ENCODE assay signal across 13 cellular contexts in the genomic region with DNA sequence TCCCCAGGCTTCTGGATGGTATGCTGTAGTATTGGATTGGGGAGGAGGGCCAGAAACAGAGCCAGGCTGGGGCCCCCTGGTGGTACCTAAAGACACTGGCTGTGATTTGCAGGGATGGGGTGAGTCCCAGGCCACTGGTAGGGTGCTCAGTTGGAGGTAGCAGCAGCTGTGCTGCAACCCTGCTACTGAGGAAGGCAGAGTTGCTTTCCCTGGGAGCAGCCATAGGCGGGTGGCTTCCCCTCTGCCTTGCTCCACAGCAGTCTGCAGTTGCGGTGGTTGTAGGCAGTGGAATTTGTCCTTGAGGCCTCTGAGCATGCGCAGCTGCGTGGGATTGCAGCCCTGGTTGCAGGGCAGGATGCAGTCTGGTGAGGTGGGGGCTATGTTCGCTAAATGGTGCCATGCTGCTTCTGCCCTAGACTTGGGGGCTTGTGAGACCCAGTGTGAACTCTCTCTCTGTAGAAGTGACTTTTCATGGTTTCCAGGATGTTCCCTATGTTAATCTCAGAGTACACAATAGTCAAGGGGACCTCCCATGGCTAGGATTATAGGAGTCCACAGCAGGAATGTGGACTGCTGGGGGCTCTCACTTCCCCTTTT. TPM values are rescaled to one million over a fixed set of nuclear protein-coding genes. Genes with fewer than 3 reads are reported as not detected.
DNase-seq lines count a peak whose midpoint lies in the region; ATAC-seq, FAIRE-seq and TF ChIP-seq lines count a peak whose summit lies in the region.
"Had no signal": no experiment of that assay in that cellular context is flagged by ENCODE, and none has a peak within 500 bp of the region (broad histone marks: within the 10 kb centered on the region; RNA-seq: fewer than 3 reads in every experiment).

No MANE protein-coding gene starts in this region.

- H3K4me2 ChIP-seq in GM12878 (ENCODE audit: control insufficient read depth, insufficient read depth) (no peak overlapping the region), trophoblast cell (ENCODE audit: low read length) (peak overlapping the region; percentile 50)

- H3K14ac ChIP-seq in trophoblast cell (ENCODE audit: low read length) = no peak overlapping the region

- H3K4me1 Mint-ChIP-seq in activated CD8-positive, alpha-beta T cell treated with anti-CD3 and anti-CD28 coated beads for 36 hours (ENCODE audit: low read depth) = no peaks in the 10 kb centered on the region
- H3K4me1 Mint-ChIP-seq in activated CD8-positive, alpha-beta T cell treated with anti-CD3 and anti-CD28 coated beads, Interleukin-2, amount 10 ng/mL, durations not matched to agents 7 days and 5 days (ENCODE audit: low read depth) = no peaks in the 10 kb centered on the region

- no peak for TF ChIP-seq EP300 in GM12878 (IDR thresholded peaks at IDR 0.05; ENCODE audit: borderline replicate concordance in 1 of 2, control insufficient read depth in 1 of 2, low read depth in 2 of 2, low read length in 2 of 2)

- H3K36me3 Mint-ChIP-seq in activated CD8-positive, alpha-beta T cell treated with anti-CD3 and anti-CD28 coated beads for 36 hours (ENCODE audit: low read depth) = no peaks in the 10 kb centered on the region
- H3K36me3 Mint-ChIP-seq in activated CD8-positive, alpha-beta T cell treated with anti-CD3 and anti-CD28 coated beads, Interleukin-2, amount 10 ng/mL, durations not matched to agents 7 days and 5 days (ENCODE audit: low read depth) = no peaks in the 10 kb centered on the region
- H3K36me3 Mint-ChIP-seq: activated naive CD4-positive, alpha-beta T cell treated with anti-CD3 and anti-CD28 coated beads, Interleukin-2, amount 50 U/mL, for 72 hours had no signal

- no peaks in the 10 kb centered on the region for H3K9me3 ChIP-seq in GM12878 (replicated peaks; ENCODE audit: control insufficient read depth, insufficient read depth, low read length)
- H3K9me3 ChIP-seq in trophoblast cell (ENCODE audit: insufficient read depth, low read depth, low read length) = no peaks in the 10 kb centered on the region

- no peak overlapping the region for H2AFZ ChIP-seq in GM12878 (ENCODE audit: control insufficient read depth, low read depth, low read length)
- peak overlapping the region; percentile 13 for H2AFZ ChIP-seq in trophoblast cell (ENCODE audit: insufficient read depth, low read length, poor library complexity)
- H2AFZ ChIP-seq: parathyroid adenoma had no signal

- H3K79me2 ChIP-seq in GM12878 (ENCODE audit: control insufficient read depth, insufficient read depth, low read length) = no peaks in the 10 kb centered on the region
- no peaks in the 10 kb centered on the region for H3K79me2 ChIP-seq in trophoblast cell (ENCODE audit: control insufficient read depth, insufficient read depth, low read length, poor library complexity)
- H3K79me2 ChIP-seq: parathyroid adenoma had no signal

- SMC1A ChIA-PET in GM12878 (lab: Charles Lee; ENCODE audit: uncharacterized antibody, unreplicated experiment) = no interaction called here

- H3K36me3 ChIP-seq in GM12878 (ENCODE audit: control insufficient read depth in 2 of 2, insufficient read depth in 2 of 2, low read length in 1 of 2) (no peaks in the 10 kb centered on the region), trophoblast cell (ENCODE audit: control insufficient read depth in 1 of 2, insufficient read depth in 2 of 2, low read length in 2 of 2) (no peaks in the 10 kb centered on the region)

- no peak overlapping the region for H2BK120ac ChIP-seq in trophoblast cell (ENCODE audit: insufficient read depth, low read length, poor library complexity)

- no peak overlapping the region for H3K4ac ChIP-seq in trophoblast cell (ENCODE audit: low read depth, low read length)

- no peak for ATAC-seq in activated CD8-positive, alpha-beta T cell treated with anti-CD3 and anti-CD28 coated beads for 36 hours
- no peak for ATAC-seq in activated CD8-positive, alpha-beta T cell treated with anti-CD3 and anti-CD28 coated beads, Interleukin-2, amount 10 ng/mL, durations not matched to agents 7 days and 5 days
- ATAC-seq in HG03280 (IDR thresholded peaks at IDR 0.05; ENCODE audit: unreplicated experiment) (peak; percentile 74), GM12878 (peak; percentile 82), HG02840 (IDR thresholded peaks at IDR 0.05; ENCODE audit: low FRiP score, unreplicated experiment) (no peak)

- H2BK5ac ChIP-seq in trophoblast cell (ENCODE audit: low read depth, low read length, poor library complexity) = no peak overlapping the region

- no peaks in the 10 kb centered on the region for H3K9me3 Mint-ChIP-seq in activated CD8-positive, alpha-beta T cell treated with anti-CD3 and anti-CD28 coated beads for 36 hours
- no peaks in the 10 kb centered on the region for H3K9me3 Mint-ChIP-seq in activated CD8-positive, alpha-beta T cell treated with anti-CD3 and anti-CD28 coated beads, Interleukin-2, amount 10 ng/mL, durations not matched to agents 7 days and 5 days (ENCODE audit: insufficient read depth)
- H3K9me3 Mint-ChIP-seq: stimulated activated naive CD8-positive, alpha-beta T cell treated with anti-CD3 and anti-CD28 coated beads, Interleukin-15, Interleukin-2, amounts not matched to agents 100 ng/mL and 50 ng/mL, for 24 hours; T-helper 1 cell treated with Interleukin-12 subunit alpha and Interleukin-12 subunit beta and Interleukin-4 antibody, amounts not matched to agents 30 μg/mL and 1 μg/mL, for 36 hours had no signal

- peak; percentile 7 for DNase-seq in activated CD8-positive, alpha-beta T cell treated with anti-CD3 and anti-CD28 coated beads for 36 hours
- DNase-seq in activated CD8-positive, alpha-beta T cell treated with anti-CD3 and anti-CD28 coated beads, Interleukin-2, amount 10 ng/mL, durations not matched to agents 7 days and 5 days = no peak
- DNase-seq in GM12878 (ENCODE audit: low read depth, low spot score) = no peak
- DNase-seq in trophoblast cell = no peak
- no peak for DNase-seq in DMS153 treated with DMSO at 0.1 percent for 48 hours (lab: John Stamatoyannopoulos, UW; ENCODE audit: unreplicated experiment)
- no peak for DNase-seq in NCI-H1694 (lab: John Stamatoyannopoulos, UW)
- DNase-seq: NCI-H1092 had no signal

- H3K27me3 ChIP-seq in GM12878 (replicated peaks in 1 of 2; ENCODE audit: control insufficient read depth in 2 of 2, insufficient read depth in 2 of 2, low read length in 1 of 2) = no peaks in the 10 kb centered on the region
- no peaks in the 10 kb centered on the region for H3K27me3 ChIP-seq in trophoblast cell (ENCODE audit: insufficient read depth, low read length)

- H4K12ac ChIP-seq in trophoblast cell (ENCODE audit: low read depth, low read length) = peak overlapping the region; percentile 16

- CTCF ChIA-PET in activated CD8-positive, alpha-beta T cell treated with anti-CD3 and anti-CD28 coated beads for 36 hours (lab: Charles Lee) = interaction anchor here (0.7 kb wide), 1 partner anchor 59 kb away, joined by 3 read pairs; no protein-coding TSS in a partner anchor
- CTCF ChIA-PET in activated CD8-positive, alpha-beta T cell treated with anti-CD3 and anti-CD28 coated beads, Interleukin-2, amount 10 ng/mL, durations not matched to agents 7 days and 5 days (lab: Charles Lee) = interaction anchor here (0.8 kb wide), 1 partner anchor 454 kb away, joined by 3 read pairs; no protein-coding TSS in a partner anchor
- CTCF ChIA-PET in GM12878 (lab: Yijun Ruan, JAX) = no interaction called here

- no peak overlapping the region for H3K4me3 Mint-ChIP-seq in activated CD8-positive, alpha-beta T cell treated with anti-CD3 and anti-CD28 coated beads for 36 hours
- H3K4me3 Mint-ChIP-seq in activated CD8-positive, alpha-beta T cell treated with anti-CD3 and anti-CD28 coated beads, Interleukin-2, amount 10 ng/mL, durations not matched to agents 7 days and 5 days = no peak overlapping the region
- H3K4me3 Mint-ChIP-seq: stimulated activated naive CD8-positive, alpha-beta T cell treated with anti-CD3 and anti-CD28 coated beads, Interleukin-15, Interleukin-2, amounts not matched to agents 100 ng/mL and 50 ng/mL, for 24 hours; T-helper 1 cell treated with Interleukin-12 subunit alpha and Interleukin-12 subunit beta and Interleukin-4 antibody, amounts not matched to agents 30 μg/mL and 1 μg/mL, for 36 hours had no signal

- no peak overlapping the region for H4K91ac ChIP-seq in trophoblast cell (ENCODE audit: low read depth, low read length)

- no peaks in the 10 kb centered on the region for H3K4me1 ChIP-seq in GM12878 (ENCODE audit: control insufficient read depth, insufficient read depth, low read length)
- peaks cover 4 to 5% of the 10 kb centered on the region in 2 experiments for H3K4me1 ChIP-seq in trophoblast cell (ENCODE audit: control insufficient read depth in 1 of 2, insufficient read depth in 2 of 2, low read length in 2 of 2)
- H3K4me1 ChIP-seq: parathyroid adenoma had no signal

- H2BK12ac ChIP-seq in trophoblast cell (ENCODE audit: low read length) = no peak overlapping the region

- no peak overlapping the region for H3K9ac ChIP-seq in GM12878 (ENCODE audit: control insufficient read depth, insufficient read depth, low read length)
- no peak overlapping the region for H3K9ac ChIP-seq in trophoblast cell (ENCODE audit: low read length)
- H3K9ac ChIP-seq: parathyroid adenoma had no signal

- BruUV-seq in GM12878 (replicated peaks; lab: Mats Ljungman, UMichigan) = no TSS peak

- in situ Hi-C loops in GM12878 (cut with MboI) = no loop called here

- H3K23ac ChIP-seq in trophoblast cell (ENCODE audit: low read length) = no peak overlapping the region

- no peaks in the 10 kb centered on the region for H4K20me1 ChIP-seq in GM12878 (ENCODE audit: control insufficient read depth, insufficient read depth)

- POLR2A ChIA-PET in activated CD8-positive, alpha-beta T cell treated with anti-CD3 and anti-CD28 coated beads for 36 hours (lab: Charles Lee) = no interaction called here
- POLR2A ChIA-PET in activated CD8-positive, alpha-beta T cell treated with anti-CD3 and anti-CD28 coated beads, Interleukin-2, amount 10 ng/mL, durations not matched to agents 7 days and 5 days (lab: Charles Lee) = no interaction called here
- POLR2A ChIA-PET in GM12878 (lab: Charles Lee) = no interaction called here

- peak overlapping the region; percentile 3 for H4K8ac ChIP-seq in trophoblast cell (ENCODE audit: low read depth, low read length)

- no peak for TF ChIP-seq POLR2A in GM12878 (IDR thresholded peaks at IDR 0.05; ENCODE audit: low read depth, low read length)

- intact Hi-C loops in activated CD8-positive, alpha-beta T cell treated with anti-CD3 and anti-CD28 coated beads for 36 hours (cut with micrococcal nuclease) = no loop called here
- intact Hi-C loops in GM12878 (cut with micrococcal nuclease; ENCODE audit: unreplicated experiment) = no loop called here

- peaks cover 1% of the 10 kb centered on the region for H3K27me3 Mint-ChIP-seq in activated CD8-positive, alpha-beta T cell treated with anti-CD3 and anti-CD28 coated beads for 36 hours
- no peaks in the 10 kb centered on the region for H3K27me3 Mint-ChIP-seq in activated CD8-positive, alpha-beta T cell treated with anti-CD3 and anti-CD28 coated beads, Interleukin-2, amount 10 ng/mL, durations not matched to agents 7 days and 5 days (ENCODE audit: low read depth)
- H3K27me3 Mint-ChIP-seq: stimulated activated naive CD8-positive, alpha-beta T cell treated with anti-CD3 and anti-CD28 coated beads, Interleukin-15, Interleukin-2, amounts not matched to agents 100 ng/mL and 50 ng/mL, for 24 hours had no signal

- H2AK5ac ChIP-seq in trophoblast cell (ENCODE audit: low read length) = no peak overlapping the region

- H3K27ac Mint-ChIP-seq in activated CD8-positive, alpha-beta T cell treated with anti-CD3 and anti-CD28 coated beads for 36 hours = no peak overlapping the region
- no peak overlapping the region for H3K27ac Mint-ChIP-seq in activated CD8-positive, alpha-beta T cell treated with anti-CD3 and anti-CD28 coated beads, Interleukin-2, amount 10 ng/mL, durations not matched to agents 7 days and 5 days
- H3K27ac Mint-ChIP-seq: stimulated activated naive CD8-positive, alpha-beta T cell treated with anti-CD3 and anti-CD28 coated beads, Interleukin-15, Interleukin-2, amounts not matched to agents 100 ng/mL and 50 ng/mL, for 24 hours; T-helper 1 cell treated with Interleukin-12 subunit alpha and Interleukin-12 subunit beta and Interleukin-4 antibody, amounts not matched to agents 30 μg/mL and 1 μg/mL, for 36 hours had no signal

- TF ChIP-seq CTCF in activated CD8-positive, alpha-beta T cell treated with anti-CD3 and anti-CD28 coated beads for 36 hours (IDR thresholded peaks at IDR 0.05) = no peak
- peak in 2 of 3 experiments; percentile 13 to 39; a peak in 3 of 6 replicates for TF ChIP-seq CTCF in GM12878 (IDR thresholded peaks at IDR 0.05 in 2 of 3, conservative IDR thresholded peaks at IDR 0.05 in 1 of 3; ENCODE audit: control insufficient read depth in 2 of 3, extremely low read depth in 1 of 3, insufficient read depth in 1 of 3, low read depth in 3 of 3, low read length in 3 of 3)

- no peak overlapping the region for H3K27ac ChIP-seq in GM12878 (ENCODE audit: control insufficient read depth, insufficient read depth)
- no peak overlapping the region for H3K27ac ChIP-seq in trophoblast cell (ENCODE audit: low read depth, low read length)
- H3K27ac ChIP-seq: parathyroid adenoma had no signal

- TF ChIP-seq RAD21 in GM12878 (IDR thresholded peaks at IDR 0.05; ENCODE audit: insufficient read depth, low read depth, low read length) = no peak

- 38% methylated on average over 5 of the region's 5 CpGs for WGBS in GM12878 (ENCODE audit: insufficient coverage, insufficient replicate concordance, low lambda C conversion rate, missing lambda C conversion rate)
- no CpG with 5 or more reads among the region's 5 CpGs for WGBS in trophoblast cell (ENCODE audit: extremely low coverage, insufficient coverage, insufficient read length)

- H3K4me3 ChIP-seq in GM12878 = no peak overlapping the region
- no peak overlapping the region for H3K4me3 ChIP-seq in trophoblast cell (ENCODE audit: low read depth, low read length)

- no peak for FAIRE-seq in GM12878 (lab: Jason Lieb, UNC)

- RAD21 ChIA-PET in GM12878 (lab: Charles Lee; ENCODE audit: unreplicated experiment) = no interaction called here

- no peaks in the 10 kb centered on the region for H3K79me1 ChIP-seq in trophoblast cell (ENCODE audit: low read length)

- H3K18ac ChIP-seq in trophoblast cell (ENCODE audit: low read length) = no peak overlapping the region

RNA-seq across cellular contexts. Expression of a gene that starts 38.9 kb away (rescaled TPM):
- total RNA-seq in activated CD8-positive, alpha-beta T cell treated with anti-CD3 and anti-CD28 coated beads for 36 hours = not detected
- total RNA-seq in activated CD8-positive, alpha-beta T cell treated with anti-CD3 and anti-CD28 coated beads, Interleukin-2, amount 10 ng/mL, durations not matched to agents 7 days and 5 days = not detected
- not detected in 2 replicates for total RNA-seq in GM12878 (2013; cell fraction: nucleolus; rRNA removed)
- total RNA-seq in GM12878 (2014; rRNA removed) (not detected in 2 replicates), GM12878 (2014; rRNA removed; fragmentation: Illumina TruSeq; extraction: Trizol) (not detected in 2 replicates), GM12878 (2021) (0.05 TPM in 1 of 2 replicates, not detected in the other)
- polyA plus RNA-seq in GM12878 (2011; ENCODE audit: low read depth) = not detected
- polyA plus RNA-seq in GM12878 (2011; rRNA removed) (not detected in 2 replicates), GM12878 (2014; fragmentation: Illumina TruSeq; extraction: Trizol) (not detected in 2 replicates), GM12878 (2014; fragmentation: Nextera tagmentation; extraction: Ambion mirVana) (not detected), GM12878 (2014; rRNA removed) (not detected in 2 replicates), GM12878 (2016; fragmentation: Nextera tagmentation; extraction: Ambion mirVana) (not detected)
- polyA plus RNA-seq in GM12878 (2011; cell fraction: cytosol; rRNA removed) = not detected in 2 replicates
- not detected in 2 replicates for polyA plus RNA-seq in GM12878 (2011; cell fraction: nucleus; rRNA removed)
- not detected in 2 replicates for polyA plus RNA-seq in GM12878 (2012)
- not detected in 2 replicates for polyA minus RNA-seq in GM12878 (2011; rRNA and poly(A)+ RNA removed)
- not detected in 2 replicates for polyA minus RNA-seq in GM12878 (2011; cell fraction: cytosol; rRNA and poly(A)+ RNA removed)
- under 0.01 and 0.10 TPM in 2 replicates for polyA minus RNA-seq in GM12878 (2011; cell fraction: nucleus; rRNA and poly(A)+ RNA removed)
- polyA plus RNA-seq in trophoblast cell (2013) = 0.42 and 0.47 TPM in 2 replicates

Comparison
In these comparisons a context has a peak if more than half of its experiments do, and no peak if none do; other contexts are left out.
1. ATAC-seq: peak in HG03280 (single experiment) and GM12878 (single experiment); none in activated CD8-positive, alpha-beta T cell treated with anti-CD3 and anti-CD28 coated beads for 36 hours (single experiment), activated CD8-positive, alpha-beta T cell treated with anti-CD3 and anti-CD28 coated beads, Interleukin-2, amount 10 ng/mL, durations not matched to agents 7 days and 5 days (single experiment) and HG02840 (single experiment).